ENCODE assay signal across 25 cellular contexts in the genomic region with DNA sequence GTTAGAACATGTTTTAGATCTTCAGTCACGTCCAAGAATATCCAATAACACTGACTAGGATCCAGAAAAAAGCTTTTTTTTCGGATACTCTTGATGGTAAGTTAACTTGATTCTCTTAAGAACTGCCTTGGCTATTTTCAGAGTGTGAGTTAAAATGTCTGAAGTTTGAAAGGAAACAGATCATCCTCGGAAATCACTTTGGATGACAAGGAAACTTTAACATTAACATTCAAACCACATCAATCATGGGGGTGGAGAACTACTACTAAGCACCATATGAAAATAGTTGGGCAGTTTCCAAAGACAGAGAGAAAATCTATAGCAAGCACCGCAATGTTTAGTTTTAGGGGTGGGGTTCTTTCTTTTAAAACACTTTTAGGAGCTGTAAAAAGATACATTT.
"Had no signal": no experiment of that assay in that cellular context is flagged by ENCODE, and none has a peak within 500 bp of the region (broad histone marks: within the 10 kb centered on the region; RNA-seq: fewer than 3 reads in every experiment).

No MANE protein-coding gene starts in this region.

- H3K9me3 ChIP-seq: Peyer's patch had no signal

- H3K27me3 ChIP-seq: brain microvascular endothelial cell, Peyer's patch had no signal

- H3K4me3 ChIP-seq: Peyer's patch had no signal

- H3K4me1 ChIP-seq: Peyer's patch had no signal

- ATAC-seq: activated CD8-positive, alpha-beta T cell treated with anti-CD3 and anti-CD28 coated beads for 36 hours; activated T-cell treated with anti-CD3 and anti-CD28 coated beads, Interleukin-2, amount 50 U/mL, for 72 hours; activated T-helper 17 cell treated with anti-CD3 and anti-CD28 coated beads, Interleukin-2, amount 50 U/mL, for 72 hours had no signal

- FAIRE-seq: TTC549 had no signal

- DNase-seq: activated CD4-positive, alpha-beta T cell treated with anti-CD3 and anti-CD28 coated beads, Interleukin-2, amount 10 ng/mL, durations not matched to agents 24 days and 14 days; activated CD4-positive, alpha-beta T cell treated with anti-CD3 and anti-CD28 coated beads, Interleukin-2, amount 50 U/mL, for 4 hours; activated CD8-positive, alpha-beta T cell treated with anti-CD3 and anti-CD28 coated beads for 36 hours; activated effector memory CD4-positive, alpha-beta T cell treated with anti-CD3 and anti-CD28 coated beads, Interleukin-2, amount 50 U/mL, for 16 hours; activated naive CD4-positive, alpha-beta T cell; activated naive CD4-positive, alpha-beta T cell treated with anti-CD3 and anti-CD28 coated beads, Interleukin-2, amount 50 U/mL, for 16 hours; activated naive CD8-positive, alpha-beta T cell treated with anti-CD3 and anti-CD28 coated beads for 36 hours; activated T-cell treated with anti-CD3 and anti-CD28 coated beads, Interleukin-2, amount 50 U/mL, for 1 hour; activated T-cell treated with anti-CD3 and anti-CD28 coated beads, Interleukin-2, amount 50 U/mL, for 72 hours; amniotic stem cell; aorta; brain microvascular endothelial cell; NCI-H1105; NCI-H1417 treated with DMSO at 0.1 percent for 48 hours; NCI-H1694; NCI-H1930; NCI-H2081 treated with DMSO at 0.1 percent for 48 hours; NCI-H345; NCI-H524 treated with DMSO at 0.1 percent for 48 hours; Peyer's patch; RPMI8226; SHP77 treated with DMSO at 0.1 percent for 48 hours had no signal

- H3K36me3 ChIP-seq: brain microvascular endothelial cell, Peyer's patch had no signal

- H3K4me2 ChIP-seq: KMS-11 had no signal

- H3K9ac ChIP-seq: KMS-11 had no signal

- H3K27ac ChIP-seq: brain microvascular endothelial cell, KMS-11, Peyer's patch had no signal
